Comparison of ENCODE assay signal across 8 cellular contexts in genomic region chr3:186097663-186098451, GRCh38. TPM values are rescaled to one million over a fixed set of nuclear protein-coding genes. Genes with fewer than 3 reads are reported as not detected.
DNase-seq lines count a peak whose midpoint lies in the region; ATAC-seq and TF ChIP-seq lines count a peak whose summit lies in the region.

No MANE protein-coding gene starts in this region.

- no peaks in the 10 kb centered on the region for H3K9me2 ChIP-seq in MM.1S (replicated peaks; ENCODE audit: insufficient read depth, low read length)

- H3K27me3 Mint-ChIP-seq in activated T-cell treated with anti-CD3 and anti-CD28 coated beads, Interleukin-2, amount 50 U/mL, for 4 hours (ENCODE audit: low read depth), result peaks cover 70% of the 10 kb centered on the region

- no peak for TF ChIP-seq CTCF in MM.1S (IDR thresholded peaks at IDR 0.05; ENCODE audit: low read length)

- H3K4me1 Mint-ChIP-seq in activated T-cell treated with anti-CD3 and anti-CD28 coated beads, Interleukin-2, amount 50 U/mL, for 4 hours (ENCODE audit: low read depth), result peaks cover 2% of the 10 kb centered on the region

- ATAC-seq in activated T-cell treated with anti-CD3 and anti-CD28 coated beads, Interleukin-2, amount 50 U/mL, for 4 hours, result peak; percentile 58 to 60
- no peak for ATAC-seq in GM18502 (IDR thresholded peaks at IDR 0.05; ENCODE audit: poor library complexity, unreplicated experiment)

- no peaks in the 10 kb centered on the region for H3K79me2 ChIP-seq in MM.1S (ENCODE audit: low read length)

- H3K27ac ChIP-seq in MM.1S (ENCODE audit: low read length), result no peak overlapping the region

- H3K36me3 Mint-ChIP-seq in activated T-cell treated with anti-CD3 and anti-CD28 coated beads, Interleukin-2, amount 50 U/mL, for 4 hours (ENCODE audit: insufficient read depth), result no peaks in the 10 kb centered on the region

- no peak overlapping the region for H3K4me3 ChIP-seq in MM.1S (ENCODE audit: low read length)

- no peak overlapping the region for H3K4me3 Mint-ChIP-seq in activated T-cell treated with anti-CD3 and anti-CD28 coated beads, Interleukin-2, amount 50 U/mL, for 4 hours

- H3K27me3 ChIP-seq in MM.1S (replicated peaks; ENCODE audit: insufficient read depth, low read length), result no peaks in the 10 kb centered on the region

- H3F3A ChIP-seq in MM.1S (ENCODE audit: insufficient read depth, low read length), result peaks cover 6% of the 10 kb centered on the region; the same call in 1 of the 2 replicates

- H3K36me3 ChIP-seq in MM.1S (replicated peaks; ENCODE audit: insufficient read depth, low read length), result no peaks in the 10 kb centered on the region

- H4K20me1 ChIP-seq in MM.1S (ENCODE audit: insufficient read depth, low read length), result no peaks in the 10 kb centered on the region

- H3K9me3 Mint-ChIP-seq in activated T-cell treated with anti-CD3 and anti-CD28 coated beads, Interleukin-2, amount 50 U/mL, for 4 hours, result no peaks in the 10 kb centered on the region

- H2AFZ ChIP-seq in MM.1S (ENCODE audit: low read length), result no peak overlapping the region

- H3K9me3 ChIP-seq in MM.1S (replicated peaks; ENCODE audit: insufficient read depth, low read length), result no peaks in the 10 kb centered on the region

- H3K4me2 ChIP-seq in MM.1S (ENCODE audit: low read depth, low read length), result no peak overlapping the region

- no peak overlapping the region for H3K9ac ChIP-seq in MM.1S (ENCODE audit: low read length)

- H3K4me1 ChIP-seq in MM.1S (ENCODE audit: low read length), result peaks cover 19% of the 10 kb centered on the region

- no peak for DNase-seq in activated T-cell treated with anti-CD3 and anti-CD28 coated beads, Interleukin-2, amount 50 U/mL, for 4 hours
- no peak for DNase-seq in activated T-cell treated with anti-CD3 and anti-CD28 coated beads, Interleukin-2, amount 50 U/mL, for 48 hours
- DNase-seq in NCI-H69 (lab: John Stamatoyannopoulos, UW), result peak; percentile 88
- DNase-seq in dedifferentiated amniotic fluid mesenchymal stem cell (ENCODE audit: extremely low spot score), result peak; percentile 54
- peak; percentile 89 for DNase-seq in kidney glomerular epithelial cell (lab: John Stamatoyannopoulos, UW)
- DNase-seq in smooth muscle cell of the brain vasculature (ENCODE audit: low read depth, low spot score), result peak; percentile 96
- no peak for DNase-seq in MM.1S

RNA-seq across cellular contexts. Expression of gene ETV5, which starts 11.0 kb away (rescaled TPM):
- total RNA-seq in activated T-cell treated with anti-CD3 and anti-CD28 coated beads, Interleukin-2, amount 50 U/mL, for 4 hours, result 1 to 10 TPM in 1 of 3 donors, under 1 TPM in 2; 0.66 to 1.2 (median 0.81) TPM

Comparison
In these comparisons a context has a peak if more than half of its experiments do, and no peak if none do; other contexts are left out.
1. DNase-seq: peak in NCI-H69 (single experiment), dedifferentiated amniotic fluid mesenchymal stem cell (single experiment), kidney glomerular epithelial cell (single experiment) and smooth muscle cell of the brain vasculature (single experiment); none in activated T-cell treated with anti-CD3 and anti-CD28 coated beads, Interleukin-2, amount 50 U/mL, for 4 hours (single experiment), activated T-cell treated with anti-CD3 and anti-CD28 coated beads, Interleukin-2, amount 50 U/mL, for 48 hours (0 of 2) and MM.1S (single experiment).